ENCODE assay signal across 9 cellular contexts in genomic region chr7:97024209-97025129, GRCh38. TPM values are rescaled to one million over a fixed set of nuclear protein-coding genes. Genes with fewer than 3 reads are reported as not detected.
DNase-seq lines count a peak whose midpoint lies in the region; ATAC-seq and FAIRE-seq lines count a peak whose summit lies in the region.
"Had no signal": no experiment of that assay in that cellular context is flagged by ENCODE, and none has a peak within 500 bp of the region (broad histone marks: within the 10 kb centered on the region; RNA-seq: fewer than 3 reads in every experiment).

DLX5 (minus strand) TSS chr7:97024831; CDS start chr7:97024623, 208 bp downstream.

- no peaks in the 10 kb centered on the region for H3K36me3 ChIP-seq in iPS-15b (ENCODE audit: control insufficient read depth, insufficient read depth, low read length)
- no peaks in the 10 kb centered on the region for H3K36me3 ChIP-seq in stomach smooth muscle (ENCODE audit: control insufficient read depth in 2 of 2, insufficient read depth in 2 of 2, low read length in 2 of 2)

- H3K9ac ChIP-seq in iPS-15b (ENCODE audit: low read depth, low read length) (no peak within 1 kb of the TSS), stomach smooth muscle (ENCODE audit: low read length in 2 of 2) (no peak within 1 kb of the TSS)

- peaks cover 82% of the 10 kb centered on the region for H3K27me3 Mint-ChIP-seq in activated T-helper 17 cell treated with anti-CD3 and anti-CD28 coated beads, Interleukin-2, amount 50 U/mL, for 72 hours

- no peak for ATAC-seq in activated T-helper 17 cell treated with anti-CD3 and anti-CD28 coated beads, Interleukin-2, amount 50 U/mL, for 72 hours (replicated peaks)
- no peak for ATAC-seq in GM19397 (IDR thresholded peaks at IDR 0.05; ENCODE audit: unreplicated experiment)

- H3K4me3 ChIP-seq in iPS-15b (ENCODE audit: low read depth, low read length) (peak within 1 kb of the TSS; percentile 55), stomach smooth muscle (ENCODE audit: low read length in 2 of 2) (peak within 1 kb of the TSS; percentile 66 to 69)

- FAIRE-seq in frontal cortex (lab: Jason Lieb, UNC): no peak

- no peaks in the 10 kb centered on the region for H3K9me3 Mint-ChIP-seq in activated T-helper 17 cell treated with anti-CD3 and anti-CD28 coated beads, Interleukin-2, amount 50 U/mL, for 72 hours

- H3K4me1 ChIP-seq in iPS-15b (ENCODE audit: control insufficient read depth, insufficient read depth, low read length) (peaks cover 15% of the 10 kb centered on the region), stomach smooth muscle (ENCODE audit: control insufficient read depth, insufficient read depth, low read length) (peaks cover 32% of the 10 kb centered on the region)

- H3K27ac ChIP-seq in stomach smooth muscle (ENCODE audit: low read length): no peak within 1 kb of the TSS

- peaks cover 16% of the 10 kb centered on the region for H3K36me3 Mint-ChIP-seq in activated T-helper 17 cell treated with anti-CD3 and anti-CD28 coated beads, Interleukin-2, amount 50 U/mL, for 72 hours (ENCODE audit: low read depth)

- H3K4me3 Mint-ChIP-seq in activated T-helper 17 cell treated with anti-CD3 and anti-CD28 coated beads, Interleukin-2, amount 50 U/mL, for 72 hours: peak within 1 kb of the TSS; percentile 74

- DNase-seq in DMS53 (lab: John Stamatoyannopoulos, UW) (peak; percentile 92), NCI-H1105 treated with DMSO at 0.1 percent for 48 hours (lab: John Stamatoyannopoulos, UW) (peak; percentile 96), frontal cortex (ENCODE audit: low spot score in 2 of 2) (no peak)
- no peak for DNase-seq in NK-92 treated with Interleukin-12 subunit alpha and Interleukin-12 subunit beta, amount 100 ng/mL, for 24 hours (lab: John Stamatoyannopoulos, UW)

- H3K4me1 Mint-ChIP-seq in activated T-helper 17 cell treated with anti-CD3 and anti-CD28 coated beads, Interleukin-2, amount 50 U/mL, for 72 hours: peaks cover 28% of the 10 kb centered on the region

- H3K27ac Mint-ChIP-seq in activated T-helper 17 cell treated with anti-CD3 and anti-CD28 coated beads, Interleukin-2, amount 50 U/mL, for 72 hours: no peak within 1 kb of the TSS

- H3K27me3 ChIP-seq in iPS-15b (ENCODE audit: control insufficient read depth, insufficient read depth, low read length) (peaks cover 87% of the 10 kb centered on the region), stomach smooth muscle (ENCODE audit: control insufficient read depth in 1 of 2, insufficient read depth in 2 of 2, low read length in 2 of 2) (peaks cover 67 to 81% of the 10 kb centered on the region in 2 donors)

- H3K9me3 ChIP-seq in iPS-15b (ENCODE audit: control insufficient read depth, insufficient read depth, low read length): no peaks in the 10 kb centered on the region
- H3K9me3 ChIP-seq in stomach smooth muscle (ENCODE audit: control insufficient read depth in 2 of 2, low read length in 2 of 2): no peaks in the 10 kb centered on the region

RNA-seq across cellular contexts. Expression of gene DLX5, which starts in this region (rescaled TPM):
- not detected for total RNA-seq in activated T-helper 17 cell treated with anti-CD3 and anti-CD28 coated beads, Interleukin-2, amount 50 U/mL, for 72 hours
- total RNA-seq in frontal cortex: 2.9 TPM
- total RNA-seq: glomerular endothelial cell had no signal

Comparison
In these comparisons a context has a peak if more than half of its experiments do, and no peak if none do; other contexts are left out.
1. DNase-seq: peak in DMS53 (single experiment) and NCI-H1105 treated with DMSO at 0.1 percent for 48 hours (single experiment); none in NK-92 treated with Interleukin-12 subunit alpha and Interleukin-12 subunit beta, amount 100 ng/mL, for 24 hours (single experiment) and frontal cortex (0 of 2).